ENCODE assay signal across 1 cellular context in the genomic region with DNA sequence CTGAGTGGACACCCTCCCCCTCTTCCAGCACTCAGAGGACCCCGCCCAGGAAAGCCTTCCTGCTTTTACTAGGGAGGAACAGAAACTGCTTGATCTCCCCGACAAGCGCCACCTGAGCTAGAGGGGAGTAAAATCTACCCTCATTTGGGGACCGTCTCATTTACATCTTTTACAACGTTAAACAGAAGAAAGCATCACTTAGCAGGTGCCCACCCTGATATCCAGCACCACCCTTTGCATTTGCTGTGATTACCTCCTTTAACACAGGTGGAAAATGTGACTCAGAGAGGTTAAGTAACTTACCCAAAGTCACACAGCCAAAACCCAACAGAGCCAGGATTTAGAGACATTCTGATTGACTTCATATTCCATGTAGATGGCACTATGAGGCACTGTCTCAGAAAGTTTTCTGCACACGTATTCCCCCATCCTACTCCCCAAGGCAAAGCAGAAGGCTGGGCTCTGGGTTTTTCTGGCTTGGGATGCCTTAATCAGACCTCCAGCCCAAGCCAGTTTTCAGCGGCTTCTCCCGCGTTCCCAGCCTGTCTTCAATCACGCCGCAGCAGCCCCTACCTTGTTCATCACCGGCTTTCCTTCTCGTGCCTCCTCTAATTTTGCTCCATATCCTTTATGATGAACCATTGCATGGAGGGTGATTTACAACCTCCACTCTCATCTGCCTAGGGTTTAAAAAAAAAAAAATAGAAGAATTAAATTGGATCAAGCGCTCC.
TF ChIP-seq lines count a peak whose summit lies in the region.

No MANE protein-coding gene starts in this region.

TF ChIP-seq in GM12878, 131 proteins besides CTCF, POLR2A, EP300 and RAD21 (continued from another document):
- TF ChIP-seq, protein P1, sequence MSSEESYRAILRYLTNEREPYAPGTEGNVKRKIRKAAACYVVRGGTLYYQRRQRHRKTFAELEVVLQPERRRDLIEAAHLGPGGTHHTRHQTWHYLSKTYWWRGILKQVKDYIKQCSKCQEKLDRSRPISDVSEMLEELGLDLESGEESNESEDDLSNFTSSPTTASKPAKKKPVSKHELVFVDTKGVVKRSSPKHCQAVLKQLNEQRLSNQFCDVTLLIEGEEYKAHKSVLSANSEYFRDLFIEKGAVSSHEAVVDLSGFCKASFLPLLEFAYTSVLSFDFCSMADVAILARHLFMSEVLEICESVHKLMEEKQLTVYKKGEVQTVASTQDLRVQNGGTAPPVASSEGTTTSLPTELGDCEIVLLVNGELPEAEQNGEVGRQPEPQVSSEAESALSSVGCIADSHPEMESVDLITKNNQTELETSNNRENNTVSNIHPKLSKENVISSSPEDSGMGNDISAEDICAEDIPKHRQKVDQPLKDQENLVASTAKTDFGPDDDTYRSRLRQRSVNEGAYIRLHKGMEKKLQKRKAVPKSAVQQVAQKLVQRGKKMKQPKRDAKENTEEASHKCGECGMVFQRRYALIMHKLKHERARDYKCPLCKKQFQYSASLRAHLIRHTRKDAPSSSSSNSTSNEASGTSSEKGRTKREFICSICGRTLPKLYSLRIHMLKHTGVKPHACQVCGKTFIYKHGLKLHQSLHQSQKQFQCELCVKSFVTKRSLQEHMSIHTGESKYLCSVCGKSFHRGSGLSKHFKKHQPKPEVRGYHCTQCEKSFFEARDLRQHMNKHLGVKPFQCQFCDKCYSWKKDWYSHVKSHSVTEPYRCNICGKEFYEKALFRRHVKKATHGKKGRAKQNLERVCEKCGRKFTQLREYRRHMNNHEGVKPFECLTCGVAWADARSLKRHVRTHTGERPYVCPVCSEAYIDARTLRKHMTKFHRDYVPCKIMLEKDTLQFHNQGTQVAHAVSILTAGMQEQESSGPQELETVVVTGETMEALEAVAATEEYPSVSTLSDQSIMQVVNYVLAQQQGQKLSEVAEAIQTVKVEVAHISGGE (CRISPR knock-in tag; IDR thresholded peaks at IDR 0.05): no peak
- no peak for TF ChIP-seq KAT2A (conservative IDR thresholded peaks at IDR 0.05; ENCODE audit: control insufficient read depth, low read depth, low read length)
- no peak for TF ChIP-seq BCL11A (IDR thresholded peaks at IDR 0.05; ENCODE audit: low read depth, low read length)
- TF ChIP-seq SUPT20H (IDR thresholded peaks at IDR 0.05; ENCODE audit: borderline replicate concordance, control insufficient read depth, low read depth, low read length): no peak
- no peak for TF ChIP-seq NBN (IDR thresholded peaks at IDR 0.05)
- TF ChIP-seq RB1 (IDR thresholded peaks at IDR 0.05; ENCODE audit: borderline replicate concordance): no peak
- no peak for TF ChIP-seq CHD1 (IDR thresholded peaks at IDR 0.05; ENCODE audit: low read depth, low read length)
- no peak for TF ChIP-seq RAD51 (IDR thresholded peaks at IDR 0.05)
- no peak for TF ChIP-seq POU2F2 (IDR thresholded peaks at IDR 0.05; ENCODE audit: borderline replicate concordance, low read depth, low read length)
- no peak for TF ChIP-seq TBL1XR1 (IDR thresholded peaks at IDR 0.05; ENCODE audit: low read depth, low read length)
- 0 out of 2 replicates have a peak, but pooled peaks have one; percentile 23 for TF ChIP-seq IKZF1 (conservative IDR thresholded peaks at IDR 0.05)
- no peak for TF ChIP-seq PAX8 (IDR thresholded peaks at IDR 0.05)
- no peak for TF ChIP-seq MYC (IDR thresholded peaks at IDR 0.05; ENCODE audit: insufficient read depth, insufficient read length, insufficient replicate concordance, low read length, severe bottlenecking)
- TF ChIP-seq BMI1 (IDR thresholded peaks at IDR 0.05; ENCODE audit: borderline replicate concordance): no peak
- no peak for TF ChIP-seq TCF12 (IDR thresholded peaks at IDR 0.05; ENCODE audit: low read depth, low read length)
- TF ChIP-seq RBBP5 (conservative IDR thresholded peaks at IDR 0.05): no peak
- TF ChIP-seq ATF7 (IDR thresholded peaks at IDR 0.05; ENCODE audit: low read depth): no peak
- TF ChIP-seq MTA2 (IDR thresholded peaks at IDR 0.05; ENCODE audit: low read depth): no peak
- no peak for TF ChIP-seq BHLHE40 (IDR thresholded peaks at IDR 0.05; ENCODE audit: borderline replicate concordance in 1 of 2, low read depth in 2 of 2, low read length in 1 of 2)
- no peak for TF ChIP-seq TCF3 (IDR thresholded peaks at IDR 0.05; ENCODE audit: borderline replicate concordance, insufficient read depth, low read depth, low read length)
- TF ChIP-seq IKZF2 (IDR thresholded peaks at IDR 0.05): 0 out of 4 replicates have a peak, but pooled peaks of 1 of the 2 experiments have one; percentile 14
- TF ChIP-seq, protein P2, sequence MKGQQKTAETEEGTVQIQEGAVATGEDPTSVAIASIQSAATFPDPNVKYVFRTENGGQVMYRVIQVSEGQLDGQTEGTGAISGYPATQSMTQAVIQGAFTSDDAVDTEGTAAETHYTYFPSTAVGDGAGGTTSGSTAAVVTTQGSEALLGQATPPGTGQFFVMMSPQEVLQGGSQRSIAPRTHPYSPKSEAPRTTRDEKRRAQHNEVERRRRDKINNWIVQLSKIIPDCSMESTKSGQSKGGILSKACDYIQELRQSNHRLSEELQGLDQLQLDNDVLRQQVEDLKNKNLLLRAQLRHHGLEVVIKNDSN (IDR thresholded peaks at IDR 0.05; ENCODE audit: borderline replicate concordance, extremely low read length, insufficient read depth, low read depth, low read length): no peak
- TF ChIP-seq NRF1 (conservative IDR thresholded peaks at IDR 0.05; ENCODE audit: low read depth, low read length): no peak
- TF ChIP-seq, protein P3, sequence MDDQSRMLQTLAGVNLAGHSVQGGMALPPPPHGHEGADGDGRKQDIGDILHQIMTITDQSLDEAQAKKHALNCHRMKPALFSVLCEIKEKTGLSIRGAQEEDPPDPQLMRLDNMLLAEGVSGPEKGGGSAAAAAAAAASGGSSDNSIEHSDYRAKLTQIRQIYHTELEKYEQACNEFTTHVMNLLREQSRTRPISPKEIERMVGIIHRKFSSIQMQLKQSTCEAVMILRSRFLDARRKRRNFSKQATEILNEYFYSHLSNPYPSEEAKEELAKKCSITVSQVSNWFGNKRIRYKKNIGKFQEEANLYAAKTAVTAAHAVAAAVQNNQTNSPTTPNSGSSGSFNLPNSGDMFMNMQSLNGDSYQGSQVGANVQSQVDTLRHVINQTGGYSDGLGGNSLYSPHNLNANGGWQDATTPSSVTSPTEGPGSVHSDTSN (IDR thresholded peaks at IDR 0.05; ENCODE audit: insufficient replicate concordance, low read depth, low read length): no peak
- TF ChIP-seq YBX1 (IDR thresholded peaks at IDR 0.05): no peak
- TF ChIP-seq, protein P4, sequence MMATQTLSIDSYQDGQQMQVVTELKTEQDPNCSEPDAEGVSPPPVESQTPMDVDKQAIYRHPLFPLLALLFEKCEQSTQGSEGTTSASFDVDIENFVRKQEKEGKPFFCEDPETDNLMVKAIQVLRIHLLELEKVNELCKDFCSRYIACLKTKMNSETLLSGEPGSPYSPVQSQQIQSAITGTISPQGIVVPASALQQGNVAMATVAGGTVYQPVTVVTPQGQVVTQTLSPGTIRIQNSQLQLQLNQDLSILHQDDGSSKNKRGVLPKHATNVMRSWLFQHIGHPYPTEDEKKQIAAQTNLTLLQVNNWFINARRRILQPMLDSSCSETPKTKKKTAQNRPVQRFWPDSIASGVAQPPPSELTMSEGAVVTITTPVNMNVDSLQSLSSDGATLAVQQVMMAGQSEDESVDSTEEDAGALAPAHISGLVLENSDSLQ (IDR thresholded peaks at IDR 0.05): no peak
- TF ChIP-seq ASH2L (IDR thresholded peaks at IDR 0.05; ENCODE audit: borderline replicate concordance, low read depth): no peak
- TF ChIP-seq SREBF1 (IDR thresholded peaks at IDR 0.05; ENCODE audit: low read length): no peak
- TF ChIP-seq POLR2AphosphoS2 (IDR thresholded peaks at IDR 0.05; ENCODE audit: low read depth, low read length): no peak
- TF ChIP-seq WRNIP1 (IDR thresholded peaks at IDR 0.05; ENCODE audit: borderline replicate concordance, low read depth, low read length): no peak
- TF ChIP-seq RUNX3 (IDR thresholded peaks at IDR 0.05; ENCODE audit: low read length): no peak; the same call in 1 of the 2 replicates
- TF ChIP-seq, protein P5, sequence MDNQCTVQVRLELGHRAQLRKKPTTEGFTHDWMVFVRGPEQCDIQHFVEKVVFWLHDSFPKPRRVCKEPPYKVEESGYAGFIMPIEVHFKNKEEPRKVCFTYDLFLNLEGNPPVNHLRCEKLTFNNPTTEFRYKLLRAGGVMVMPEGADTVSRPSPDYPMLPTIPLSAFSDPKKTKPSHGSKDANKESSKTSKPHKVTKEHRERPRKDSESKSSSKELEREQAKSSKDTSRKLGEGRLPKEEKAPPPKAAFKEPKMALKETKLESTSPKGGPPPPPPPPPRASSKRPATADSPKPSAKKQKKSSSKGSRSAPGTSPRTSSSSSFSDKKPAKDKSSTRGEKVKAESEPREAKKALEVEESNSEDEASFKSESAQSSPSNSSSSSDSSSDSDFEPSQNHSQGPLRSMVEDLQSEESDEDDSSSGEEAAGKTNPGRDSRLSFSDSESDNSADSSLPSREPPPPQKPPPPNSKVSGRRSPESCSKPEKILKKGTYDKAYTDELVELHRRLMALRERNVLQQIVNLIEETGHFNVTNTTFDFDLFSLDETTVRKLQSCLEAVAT (IDR thresholded peaks at IDR 0.05): no peak
- TF ChIP-seq, protein P6, sequence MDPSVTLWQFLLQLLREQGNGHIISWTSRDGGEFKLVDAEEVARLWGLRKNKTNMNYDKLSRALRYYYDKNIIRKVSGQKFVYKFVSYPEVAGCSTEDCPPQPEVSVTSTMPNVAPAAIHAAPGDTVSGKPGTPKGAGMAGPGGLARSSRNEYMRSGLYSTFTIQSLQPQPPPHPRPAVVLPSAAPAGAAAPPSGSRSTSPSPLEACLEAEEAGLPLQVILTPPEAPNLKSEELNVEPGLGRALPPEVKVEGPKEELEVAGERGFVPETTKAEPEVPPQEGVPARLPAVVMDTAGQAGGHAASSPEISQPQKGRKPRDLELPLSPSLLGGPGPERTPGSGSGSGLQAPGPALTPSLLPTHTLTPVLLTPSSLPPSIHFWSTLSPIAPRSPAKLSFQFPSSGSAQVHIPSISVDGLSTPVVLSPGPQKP (IDR thresholded peaks at IDR 0.05; ENCODE audit: low read depth, low read length): no peak
